34 cellular contexts compared by ENCODE assay signal in genomic region chr22:19746726-19747125, GRCh38. TPM values are rescaled to one million over a fixed set of nuclear protein-coding genes. Genes with fewer than 3 reads are reported as not detected.
"Had no signal": no experiment of that assay in that cellular context is flagged by ENCODE, and none has a peak within 500 bp of the region (broad histone marks: within the 10 kb centered on the region; RNA-seq: fewer than 3 reads in every experiment).

No MANE protein-coding gene starts in this region.

- H3K9me3 ChIP-seq: adrenal gland, body of pancreas, esophagus muscularis mucosa, gastroesophageal sphincter had no signal

- H3K27me3 ChIP-seq: adrenal gland, body of pancreas had no signal

- FAIRE-seq: colon had no signal

- DNase-seq: activated B cell treated with CpG ODN at 0.5 μM for 24 hours; activated CD4-positive, alpha-beta T cell treated with anti-CD3 and anti-CD28 coated beads for 48 hours; activated CD4-positive, alpha-beta T cell treated with anti-CD3 and anti-CD28 coated beads, Interleukin-2, amount 50 U/mL, for 1 hour; activated CD4-positive, alpha-beta T cell treated with anti-CD3 and anti-CD28 coated beads, Interleukin-2, amount 50 U/mL, for 48 hours; activated CD8-positive, alpha-beta memory T cell treated with anti-CD3 and anti-CD28 coated beads, Interleukin-2, amount 10 ng/mL, durations not matched to agents 7 days and 5 days; activated CD8-positive, alpha-beta memory T cell treated with anti-CD3 and anti-CD28 coated beads, Interleukin-2, amount 50 U/mL, for 4 hours; activated CD8-positive, alpha-beta T cell treated with anti-CD3 and anti-CD28 coated beads, Interleukin-2, amount 10 ng/mL, durations not matched to agents 7 days and 5 days; activated effector memory CD4-positive, alpha-beta T cell treated with anti-CD3 and anti-CD28 coated beads, Interleukin-2, amount 50 U/mL, for 16 hours; activated naive CD4-positive, alpha-beta T cell treated with anti-CD3 and anti-CD28 coated beads for 36 hours; activated naive CD8-positive, alpha-beta T cell treated with anti-CD3 and anti-CD28 coated beads for 36 hours; activated naive CD8-positive, alpha-beta T cell treated with anti-CD3 and anti-CD28 coated beads, Interleukin-2, amount 50 U/mL, for 24 hours; activated T-cell treated with anti-CD3 and anti-CD28 coated beads, Interleukin-2, amount 50 U/mL, for 1 hour; activated T-cell treated with anti-CD3 and anti-CD28 coated beads, Interleukin-2, amount 50 U/mL, for 48 hours; adrenal gland; amygdala; aorta; body of pancreas; caudate nucleus; dorsolateral prefrontal cortex; effector memory CD8-positive, alpha-beta T cell; erythroblast; foreskin keratinocyte; T-helper 1 cell; T-helper 17 cell; T1000; WERI-Rb-1 had no signal

- H3K4me3 ChIP-seq: adrenal gland, body of pancreas, dorsolateral prefrontal cortex, esophagus muscularis mucosa, gastroesophageal sphincter had no signal

- H3K27ac ChIP-seq: adrenal gland, body of pancreas, dorsolateral prefrontal cortex, esophagus muscularis mucosa, foreskin keratinocyte, gastroesophageal sphincter, WERI-Rb-1 had no signal

- ATAC-seq: activated CD4-positive, CD25-positive, alpha-beta regulatory T cell treated with anti-CD3 and anti-CD28 coated beads, Interleukin-2, amount 50 U/mL, for 24 hours; activated CD8-positive, alpha-beta memory T cell treated with anti-CD3 and anti-CD28 coated beads, Interleukin-2, amount 10 ng/mL, durations not matched to agents 7 days and 5 days; activated CD8-positive, alpha-beta T cell treated with anti-CD3 and anti-CD28 coated beads, Interleukin-2, amount 10 ng/mL, durations not matched to agents 7 days and 5 days; activated naive CD8-positive, alpha-beta T cell treated with anti-CD3 and anti-CD28 coated beads, Interleukin-2, amount 50 U/mL, for 24 hours; body of pancreas; effector memory CD8-positive, alpha-beta T cell; foreskin keratinocyte; gastroesophageal sphincter; T-helper 17 cell had no signal

- H3K36me3 ChIP-seq: adrenal gland, esophagus muscularis mucosa, gastroesophageal sphincter, WERI-Rb-1 had no signal

- H3K4me1 ChIP-seq: adrenal gland, body of pancreas, foreskin keratinocyte had no signal

RNA-seq across cellular contexts. Expression of gene TBX1, which starts 13.9 kb away (rescaled TPM):
- total RNA-seq: activated B cell treated with CpG ODN at 0.5 μM for 24 hours; activated CD8-positive, alpha-beta memory T cell treated with anti-CD3 and anti-CD28 coated beads for 36 hours; activated naive CD4-positive, alpha-beta T cell treated with anti-CD3 and anti-CD28 coated beads for 36 hours; activated naive CD8-positive, alpha-beta T cell treated with anti-CD3 and anti-CD28 coated beads for 36 hours; chondrocyte; T-helper 17 cell had no signal

RNA-seq across cellular contexts. Expression of gene GP1BB, which starts 23.4 kb away (rescaled TPM):
- total RNA-seq: activated B cell treated with CpG ODN at 0.5 μM for 24 hours; activated CD8-positive, alpha-beta memory T cell treated with anti-CD3 and anti-CD28 coated beads, Interleukin-2, amount 10 ng/mL, durations not matched to agents 7 days and 5 days; activated CD8-positive, alpha-beta T cell treated with anti-CD3 and anti-CD28 coated beads, Interleukin-2, amount 10 ng/mL, durations not matched to agents 7 days and 5 days; activated naive CD4-positive, alpha-beta T cell treated with anti-CD3 and anti-CD28 coated beads for 36 hours; activated naive CD8-positive, alpha-beta T cell treated with anti-CD3 and anti-CD28 coated beads for 36 hours; activated T-helper 1 cell treated with anti-CD3 and anti-CD28 coated beads, Interleukin-12 subunit alpha, Interleukin-12 subunit beta, Interleukin-2, Interleukin-4 antibody, amounts not matched to agents 30 ng/mL and 10 ng/mL and 1 ng/mL, durations not matched to agents 14 hours and 24 hours and 36 hours; activated T-helper 2 cell treated with anti-CD3 and anti-CD28 coated beads, Interferon-gamma antibody, Interleukin-2, Interleukin-4, amounts not matched to agents 10 μg/mL and 5 μg/mL and 100 μg/mL, durations not matched to agents 14 hours and 24 hours and 36 hours had no signal

RNA-seq across cellular contexts. Expression of gene SEPTIN5, which starts 32.4 kb away (rescaled TPM):
- total RNA-seq: activated B cell treated with CpG ODN at 0.5 μM for 24 hours had no signal
